In the genomic region with DNA sequence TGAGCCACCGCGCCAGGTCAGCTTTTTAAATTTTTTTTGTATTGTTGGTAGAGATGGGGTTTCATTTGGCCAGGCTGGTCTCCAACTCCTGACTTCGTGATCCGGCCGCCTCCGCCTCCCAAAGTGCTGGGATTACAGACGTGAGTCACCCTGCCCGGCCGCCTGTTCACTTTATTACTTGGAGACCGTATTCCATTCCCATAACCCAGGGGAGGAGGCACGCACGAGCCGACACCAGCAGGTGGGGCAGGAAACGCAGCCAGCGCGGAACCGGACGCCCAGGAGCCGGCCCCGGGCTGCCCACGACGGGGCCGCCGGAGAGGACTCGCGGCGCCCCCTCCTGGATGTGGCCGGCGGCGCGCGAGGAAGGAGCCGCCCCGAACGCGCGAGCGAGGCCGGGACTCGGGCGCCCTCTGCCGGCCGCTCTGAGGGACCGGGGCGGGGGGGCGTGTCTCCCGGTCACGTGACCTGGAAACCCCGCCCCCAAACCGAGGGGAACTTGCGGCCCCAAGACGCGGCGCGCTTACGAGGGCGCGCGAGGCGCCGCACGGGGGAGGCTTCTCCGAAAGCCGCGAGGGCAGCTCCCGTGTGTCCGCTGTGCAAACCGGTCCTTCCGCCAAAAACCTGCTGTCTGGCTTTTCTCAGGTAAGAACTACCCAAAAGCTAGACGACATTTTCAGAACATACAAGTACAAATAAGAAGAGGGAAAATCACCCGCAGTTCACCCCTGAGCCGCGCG, we compare ENCODE assay signal across 8 cellular contexts. TPM values are rescaled to one million over a fixed set of nuclear protein-coding genes. Genes with fewer than 3 reads are reported as not detected.
DNase-seq lines count a peak whose midpoint lies in the region; ATAC-seq and TF ChIP-seq lines count a peak whose summit lies in the region.

No MANE protein-coding gene starts in this region.

- H3K27ac ChIP-seq in VCaP (peak overlapping the region; percentile 59), left lung (peak overlapping the region; percentile 63 to 74)

- peaks cover 0 to 7% of the 10 kb centered on the region in 2 donors for H3K36me3 ChIP-seq in left lung

- H3K9me3 ChIP-seq in left lung = peaks cover 0 to 8% of the 10 kb centered on the region in 2 donors

- no peaks in the 10 kb centered on the region for H3K27me3 ChIP-seq in left lung

- H3K4me1 ChIP-seq in left lung = peaks cover 0 to 9% of the 10 kb centered on the region in 2 donors

- intact Hi-C loops in left lung (cut with DNase I) = no loop called here

- peak; percentile 82 for ATAC-seq in GM18909 (IDR thresholded peaks at IDR 0.05; ENCODE audit: poor library complexity, unreplicated experiment)
- ATAC-seq in HG03460 (IDR thresholded peaks at IDR 0.05; ENCODE audit: unreplicated experiment) = peak; percentile 77
- peak; percentile 99 for ATAC-seq in left lung

- DNase-seq in AG08396 (ENCODE audit: low spot score) (peak; percentile 95), cerebellar cortex (ENCODE audit: low spot score) (peak; percentile 67), left lung (peak; percentile 88 to 97), GDM1 (lab: John Stamatoyannopoulos, UW) (no peak)
- DNase-seq in stimulated activated CD4-positive, alpha-beta T cell treated with anti-CD3 and anti-CD28 coated beads, Interleukin-2, amount 100 ng/mL, for 48 hours = peak; percentile 87 to 98

- peak overlapping the region in 1 of 2 donors; percentile 30 for H3K4me3 ChIP-seq in left lung

- TF ChIP-seq CTCF in VCaP (conservative IDR thresholded peaks at IDR 0.05) (peak; percentile 97), left lung (IDR thresholded peaks at IDR 0.05) (peak; percentile 99 to 100)

RNA-seq across cellular contexts. Expression of a gene that starts 11.6 kb away (rescaled TPM):
- total RNA-seq in left lung = 100 to 1,000 TPM; 185 to 243 TPM

RNA-seq across cellular contexts. Expression of a gene that starts 16.7 kb away (rescaled TPM):
- 10 to 100 TPM; 43.2 to 52.4 TPM for total RNA-seq in left lung

RNA-seq across cellular contexts. Expression of a gene that starts 18.7 kb away (rescaled TPM):
- 1 to 10 TPM; 1.8 to 3.1 TPM for total RNA-seq in left lung

RNA-seq across cellular contexts. Expression of a gene that starts 41.9 kb away (rescaled TPM):
- 1 to 10 TPM; 4.1 to 4.5 TPM for total RNA-seq in left lung

RNA-seq across cellular contexts. Expression of a gene that starts 42.1 kb away (rescaled TPM):
- 10 to 100 TPM; 42.1 to 57.2 TPM for total RNA-seq in left lung
